Comparison of ENCODE assay signal across 18 cellular contexts in genomic region chr7:79337722-79338121, GRCh38.
DNase-seq lines count a peak whose midpoint lies in the region; ATAC-seq lines count a peak whose summit lies in the region.
"Had no signal": no experiment of that assay in that cellular context is flagged by ENCODE, and none has a peak within 500 bp of the region (broad histone marks: within the 10 kb centered on the region; RNA-seq: fewer than 3 reads in every experiment).

No MANE protein-coding gene starts in this region.

- peak overlapping the region; percentile 30 for H2BK15ac ChIP-seq in mesenchymal stem cell (ENCODE audit: low read depth, poor library complexity, severe bottlenecking)

- no peak overlapping the region for H2BK12ac ChIP-seq in mesenchymal stem cell (ENCODE audit: low read length in 2 of 2)

- no peak overlapping the region for H3K23ac ChIP-seq in mesenchymal stem cell (ENCODE audit: low read length in 2 of 2)

- H3K18ac ChIP-seq in mesenchymal stem cell (ENCODE audit: low read depth in 1 of 2, low read length in 2 of 2), result no peak overlapping the region

- H3K36me3 ChIP-seq in mesenchymal stem cell (ENCODE audit: control insufficient read depth in 1 of 2, insufficient read depth in 2 of 2, low read depth in 1 of 2, low read length in 2 of 2), result no peaks in the 10 kb centered on the region

- H3K27me3 ChIP-seq in mesenchymal stem cell (ENCODE audit: control insufficient read depth in 1 of 2, insufficient read depth in 1 of 2, low read length in 2 of 2), result no peaks in the 10 kb centered on the region

- H3K4me3 Mint-ChIP-seq in activated naive CD8-positive, alpha-beta T cell treated with anti-CD3 and anti-CD28 coated beads, Interleukin-2, amount 50 U/mL, for 24 hours, result no peak overlapping the region

- DNase-seq in G401 (ENCODE audit: low spot score) (peak; percentile 86), NCI-H69 (lab: John Stamatoyannopoulos, UW) (peak; percentile 63), globus pallidus (ENCODE audit: low spot score) (peak; percentile 37), mesenchymal stem cell (no peak), NCI-H1105 treated with DMSO at 0.1 percent for 48 hours (lab: John Stamatoyannopoulos, UW) (no peak)
- no peak for DNase-seq in activated naive CD8-positive, alpha-beta T cell treated with anti-CD3 and anti-CD28 coated beads, Interleukin-2, amount 50 U/mL, for 24 hours
- DNase-seq: GF-D8, IMR-90, Karpas-422, MM.1S, NCI-H1092 treated with DMSO at 0.1 percent for 48 hours, NCI-H1694 treated with DMSO at 0.1 percent for 48 hours, NCI-H2107, NCI-H226, NCI-H82 had no signal

- H3K4me3 ChIP-seq in mesenchymal stem cell (ENCODE audit: insufficient read depth in 1 of 2, low read depth in 1 of 2, low read length in 2 of 2), result no peak overlapping the region
- H3K4me3 ChIP-seq: A549 had no signal

- no peaks in the 10 kb centered on the region for H3K9me3 ChIP-seq in mesenchymal stem cell (ENCODE audit: control insufficient read depth, low read length)
- H3K9me3 ChIP-seq: A549 had no signal

- no peaks in the 10 kb centered on the region for H3K4me1 ChIP-seq in mesenchymal stem cell (ENCODE audit: control insufficient read depth, insufficient read depth, low read depth, low read length)
- H3K4me1 ChIP-seq: A549 had no signal

- no peaks in the 10 kb centered on the region for H3K36me3 Mint-ChIP-seq in activated naive CD8-positive, alpha-beta T cell treated with anti-CD3 and anti-CD28 coated beads, Interleukin-2, amount 50 U/mL, for 24 hours (ENCODE audit: low read depth)

- no peak overlapping the region for H2BK120ac ChIP-seq in mesenchymal stem cell (ENCODE audit: low read depth, low read length)

- H3K9ac ChIP-seq in mesenchymal stem cell (ENCODE audit: low read length), result no peak overlapping the region

- no peak overlapping the region for H2AK5ac ChIP-seq in mesenchymal stem cell (ENCODE audit: low read length, severe bottlenecking)

- H4K8ac ChIP-seq in mesenchymal stem cell (ENCODE audit: low read length), result no peak overlapping the region

- H2BK5ac ChIP-seq in mesenchymal stem cell (ENCODE audit: low read depth, low read length, poor library complexity, severe bottlenecking), result no peak overlapping the region

- no peak overlapping the region for H3K14ac ChIP-seq in mesenchymal stem cell (ENCODE audit: low read length in 2 of 2)

- H3K27me3 Mint-ChIP-seq in activated naive CD8-positive, alpha-beta T cell treated with anti-CD3 and anti-CD28 coated beads, Interleukin-2, amount 50 U/mL, for 24 hours, result no peaks in the 10 kb centered on the region

- H3K4me2 ChIP-seq in mesenchymal stem cell (ENCODE audit: low read length, poor library complexity, severe bottlenecking), result no peak overlapping the region
- H3K4me2 ChIP-seq: A549 had no signal

- H3K9me3 Mint-ChIP-seq in activated naive CD8-positive, alpha-beta T cell treated with anti-CD3 and anti-CD28 coated beads, Interleukin-2, amount 50 U/mL, for 24 hours, result no peaks in the 10 kb centered on the region

- H3K79me1 ChIP-seq in mesenchymal stem cell (replicated peaks; ENCODE audit: low read length, poor library complexity, severe bottlenecking), result no peaks in the 10 kb centered on the region

- no peak overlapping the region for H3K27ac ChIP-seq in mesenchymal stem cell (ENCODE audit: low read length, poor library complexity, severe bottlenecking)
- H3K27ac ChIP-seq: A549 had no signal

- WGBS in mesenchymal stem cell, result 87% methylated on average over 6 of the region's 6 CpGs

- no peak overlapping the region for H3K4ac ChIP-seq in mesenchymal stem cell (ENCODE audit: low read depth in 1 of 2, low read length in 2 of 2)

- no peak overlapping the region for H2AFZ ChIP-seq in mesenchymal stem cell (ENCODE audit: low read depth, low read length)

- in situ Hi-C loops in G401 (cut with HindIII; ENCODE audit: low sequenced_read_pairs), result no loop called here

- ATAC-seq in activated naive CD8-positive, alpha-beta T cell treated with anti-CD3 and anti-CD28 coated beads, Interleukin-2, amount 50 U/mL, for 24 hours, result no peak
- ATAC-seq in HG02759 (IDR thresholded peaks at IDR 0.05; ENCODE audit: unreplicated experiment) (no peak), HG03432 (IDR thresholded peaks at IDR 0.05; ENCODE audit: unreplicated experiment) (no peak)
- ATAC-seq: A549 had no signal

- no peaks in the 10 kb centered on the region for H3K4me1 Mint-ChIP-seq in activated naive CD8-positive, alpha-beta T cell treated with anti-CD3 and anti-CD28 coated beads, Interleukin-2, amount 50 U/mL, for 24 hours

- H3K27ac Mint-ChIP-seq in activated naive CD8-positive, alpha-beta T cell treated with anti-CD3 and anti-CD28 coated beads, Interleukin-2, amount 50 U/mL, for 24 hours, result no peak overlapping the region

- no peak overlapping the region for H4K91ac ChIP-seq in mesenchymal stem cell (ENCODE audit: low read length)

Comparison
In these comparisons a context has a peak if more than half of its experiments do, and no peak if none do; other contexts are left out.
1. DNase-seq: peak in G401 (single experiment), NCI-H69 (single experiment) and globus pallidus (single experiment); none in mesenchymal stem cell (single experiment), activated naive CD8-positive, alpha-beta T cell treated with anti-CD3 and anti-CD28 coated beads, Interleukin-2, amount 50 U/mL, for 24 hours (single experiment) and NCI-H1105 treated with DMSO at 0.1 percent for 48 hours (single experiment).